In genomic region chr2:45890094-45890646, GRCh38 we compare ENCODE assay signal across 14 cellular contexts.
DNase-seq lines count a peak whose midpoint lies in the region; ATAC-seq and TF ChIP-seq lines count a peak whose summit lies in the region.
"Had no signal": no experiment of that assay in that cellular context is flagged by ENCODE, and none has a peak within 500 bp of the region (broad histone marks: within the 10 kb centered on the region; RNA-seq: fewer than 3 reads in every experiment).

No MANE protein-coding gene starts in this region.

- H3K27me3 Mint-ChIP-seq in naive B cell = no peaks in the 10 kb centered on the region

- no peaks in the 10 kb centered on the region for H3K36me3 ChIP-seq in brain microvascular endothelial cell (replicated peaks)

- peak overlapping the region; percentile 64 to 98 (median 94) for H3K27ac Mint-ChIP-seq in naive B cell

- H3K4me3 Mint-ChIP-seq in naive B cell = peak overlapping the region; percentile 44 to 91 (median 71)

- H3K9me3 Mint-ChIP-seq in naive B cell = no peaks in the 10 kb centered on the region

- in situ Hi-C loops in brain microvascular endothelial cell (cut with HindIII; ENCODE audit: low pct_ligation_motif_present, low sequenced_read_pairs) = no loop called here

- TF ChIP-seq CTCF in brain microvascular endothelial cell (IDR thresholded peaks at IDR 0.05; ENCODE audit: low read depth, low read length, missing control alignments) (no peak), GM20000 (IDR thresholded peaks at IDR 0.05; ENCODE audit: extremely low read depth, missing control alignments) (no peak)

- no peak overlapping the region for H3K27ac ChIP-seq in brain microvascular endothelial cell
- H3K27ac ChIP-seq: C4-2B, PC-9 had no signal

- ATAC-seq in HG02885 (IDR thresholded peaks at IDR 0.05; ENCODE audit: poor library complexity, unreplicated experiment) (peak; percentile 37), naive B cell (ENCODE audit: low read depth in 2 of 2) (peak; percentile 30 to 42)

- peaks cover 80 to 100% (median 93%) of the 10 kb centered on the region in 3 donors for H3K4me1 Mint-ChIP-seq in naive B cell

- H3K36me3 Mint-ChIP-seq in naive B cell = no peaks in the 10 kb centered on the region

- H3K4me3 ChIP-seq in brain microvascular endothelial cell (ENCODE audit: low read depth, low read length) = no peak overlapping the region
- H3K4me3 ChIP-seq: lung, PC-9 had no signal

- H3K27me3 ChIP-seq in brain microvascular endothelial cell (replicated peaks) = no peaks in the 10 kb centered on the region

- peak; percentile 86 for DNase-seq in CD1c-positive myeloid dendritic cell (ENCODE audit: extremely low spot score)
- peak; percentile 86 for DNase-seq in SKM-1 treated with dmso at 0.1 percent for 144 hours (lab: John Stamatoyannopoulos, UW; ENCODE audit: unreplicated experiment)
- DNase-seq in naive B cell = peak; percentile 29
- DNase-seq in brain microvascular endothelial cell = no peak
- DNase-seq in GM20000 (ENCODE audit: low spot score) = no peak
- no peak for DNase-seq in NCI-H226
- DNase-seq in hippocampal formation (lab: John Stamatoyannopoulos, UW) = no peak
- DNase-seq: aorta; effector CD8-positive, alpha-beta T cell; NCI-H2029; PC-9 had no signal

Comparison
In these comparisons a context has a peak if more than half of its experiments do, and no peak if none do; other contexts are left out.
1. DNase-seq: peak in CD1c-positive myeloid dendritic cell (single experiment), SKM-1 treated with dmso at 0.1 percent for 144 hours (single experiment) and naive B cell (single experiment); none in brain microvascular endothelial cell (single experiment), GM20000 (single experiment), NCI-H226 (single experiment) and hippocampal formation (0 of 2).